Comparison of ENCODE assay signal across 8 cellular contexts in the genomic region with DNA sequence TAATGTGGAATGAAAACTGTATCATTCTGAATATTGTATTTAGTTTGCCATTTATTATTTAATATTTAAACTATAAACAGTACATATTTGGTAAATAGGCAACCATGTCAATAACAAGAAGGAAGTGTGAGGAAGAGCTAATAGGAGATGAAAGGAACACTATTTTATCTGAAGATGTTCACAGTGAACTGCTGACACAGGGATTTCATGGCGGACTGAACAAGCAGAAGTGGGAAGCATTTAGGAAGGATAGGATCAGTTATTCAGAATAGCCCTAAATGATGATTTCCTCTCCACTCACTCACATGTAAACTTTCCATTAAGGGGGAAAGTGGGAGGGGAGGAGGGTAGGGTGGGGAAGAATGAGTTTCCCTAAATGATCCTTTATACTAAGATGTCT.
"Had no signal": no experiment of that assay in that cellular context is flagged by ENCODE, and none has a peak within 500 bp of the region (broad histone marks: within the 10 kb centered on the region; RNA-seq: fewer than 3 reads in every experiment).

No MANE protein-coding gene starts in this region.

- DNase-seq: H9, HCEC 1CT, KBM-7 had no signal

- H2AFZ ChIP-seq: GM23338 had no signal

- H3K27ac ChIP-seq: HL-60, KMS-11 had no signal

- H3K4me2 ChIP-seq: GM23338, KMS-11 had no signal

- FAIRE-seq: H1, H54 had no signal

- H3K4me3 ChIP-seq: GM23338 had no signal

- ATAC-seq: GM23338 had no signal

- H3K9ac ChIP-seq: KMS-11 had no signal
